In genomic region chr6:111585241-111585968, GRCh38 we compare ENCODE assay signal across 1 cellular context.
TF ChIP-seq lines count a peak whose summit lies in the region.

No MANE protein-coding gene starts in this region.

TF ChIP-seq in WTC11, 78 proteins besides CTCF, POLR2A, EP300 and RAD21 (continued from another document):
- TF ChIP-seq SP1 (CRISPR knock-in tag; conservative IDR thresholded peaks at IDR 0.05) (no peak), ZNF281 (CRISPR knock-in tag; IDR thresholded peaks at IDR 0.05) (no peak), ZNF121 (CRISPR knock-in tag; IDR thresholded peaks at IDR 0.05) (no peak), ATF3 (CRISPR knock-in tag; conservative IDR thresholded peaks at IDR 0.05) (no peak), GTF2I (CRISPR knock-in tag; conservative IDR thresholded peaks at IDR 0.05) (no peak)
